ENCODE assay signal across 2 cellular contexts in genomic region chr1:113396102-113396501, GRCh38.
TF ChIP-seq lines count a peak whose summit lies in the region.

No MANE protein-coding gene starts in this region.

TF ChIP-seq in liver, 16 proteins besides CTCF, POLR2A, EP300 and RAD21:
- no peak for TF ChIP-seq RXRA (IDR thresholded peaks at IDR 0.05)
- peak; percentile 24 to 49 for TF ChIP-seq HNF4A (conservative IDR thresholded peaks at IDR 0.05)

TF ChIP-seq in HepG2, 621 proteins besides CTCF, POLR2A, EP300 and RAD21:
- TF ChIP-seq ESRRA (CRISPR knock-in tag; IDR thresholded peaks at IDR 0.05; ENCODE audit: low read depth) (no peak), FOXO4 (CRISPR knock-in tag; conservative IDR thresholded peaks at IDR 0.05) (no peak), ZNF839 (CRISPR knock-in tag; IDR thresholded peaks at IDR 0.05; ENCODE audit: borderline replicate concordance) (no peak), ZNF451 (CRISPR knock-in tag; IDR thresholded peaks at IDR 0.05) (no peak), SP140L (CRISPR knock-in tag; IDR thresholded peaks at IDR 0.05; ENCODE audit: borderline replicate concordance) (no peak), BRCA1 (CRISPR knock-in tag; IDR thresholded peaks at IDR 0.05) (no peak), CHD4 (IDR thresholded peaks at IDR 0.05; ENCODE audit: borderline replicate concordance, low read length) (no peak), KDM5B (CRISPR knock-in tag; IDR thresholded peaks at IDR 0.05; ENCODE audit: borderline replicate concordance) (no peak), CBX2 (IDR thresholded peaks at IDR 0.05; ENCODE audit: low read depth, low read length) (no peak), CBX2 (CRISPR knock-in tag; IDR thresholded peaks at IDR 0.05; ENCODE audit: low read depth) (no peak), KLF12 (CRISPR knock-in tag; IDR thresholded peaks at IDR 0.05; ENCODE audit: borderline replicate concordance) (no peak), ZMYM4 (CRISPR knock-in tag; IDR thresholded peaks at IDR 0.05) (no peak)
TF ChIP-seq in HepG2: peak in this region for 0.
